ENCODE assay signal across 19 cellular contexts in the genomic region with DNA sequence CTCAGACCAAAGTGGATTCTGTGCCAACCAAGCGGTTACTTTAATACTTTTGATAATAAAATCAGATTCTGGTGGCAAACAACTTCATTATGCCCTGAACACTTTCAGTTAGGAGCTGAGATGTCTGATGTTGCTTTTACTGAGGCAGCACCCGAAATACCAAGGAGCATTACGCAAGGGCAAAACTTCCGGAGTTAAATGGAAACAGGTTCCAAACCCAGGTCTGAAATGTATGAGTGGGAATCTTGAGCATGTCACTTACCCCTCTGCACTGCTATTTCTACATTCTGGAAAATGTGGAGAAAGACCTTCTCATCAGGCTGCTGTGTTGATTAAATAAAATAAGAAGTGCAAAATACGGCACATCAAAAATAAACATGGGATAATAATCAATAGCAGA.
DNase-seq lines count a peak whose midpoint lies in the region; ATAC-seq and TF ChIP-seq lines count a peak whose summit lies in the region.
"Had no signal": no experiment of that assay in that cellular context is flagged by ENCODE, and none has a peak within 500 bp of the region (broad histone marks: within the 10 kb centered on the region; RNA-seq: fewer than 3 reads in every experiment).

No MANE protein-coding gene starts in this region.

- no peak overlapping the region for H2BK5ac ChIP-seq in neuronal stem cell (ENCODE audit: low read length)

- H3K4me1 Mint-ChIP-seq in endodermal cell = peaks cover 6% of the 10 kb centered on the region
- H3K4me1 Mint-ChIP-seq in stimulated activated memory B cell treated with anti-CD40 and anti-IgM and Interleukin-4, amounts not matched to agents 10 μg/mL and 1 μg/mL and 100 μg/mL, for 72 hours = no peaks in the 10 kb centered on the region
- H3K4me1 Mint-ChIP-seq: CD4-positive, CD25-positive, alpha-beta regulatory T cell had no signal

- H3K27me3 Mint-ChIP-seq in endodermal cell (ENCODE audit: insufficient read depth) = no peaks in the 10 kb centered on the region
- no peaks in the 10 kb centered on the region for H3K27me3 Mint-ChIP-seq in stimulated activated memory B cell treated with anti-CD40 and anti-IgM and Interleukin-4, amounts not matched to agents 10 μg/mL and 1 μg/mL and 100 μg/mL, for 72 hours
- H3K27me3 Mint-ChIP-seq: CD4-positive, CD25-positive, alpha-beta regulatory T cell had no signal

- 86 to 97% methylated on average over 2 to 5 of the region's 5 CpGs for WGBS in endodermal cell (ENCODE audit: insufficient coverage in 1 of 2, insufficient read length in 1 of 2), 2 experiments
- WGBS in neuronal stem cell (ENCODE audit: extremely low coverage in 2 of 2, insufficient read length in 2 of 2, insufficient replicate concordance in 1 of 2), 2 donors = no CpG with 5 or more reads among the region's 5 CpGs

- ATAC-seq in Right ventricle myocardium superior (ENCODE audit: poor library complexity) (no peak), GM18861 (IDR thresholded peaks at IDR 0.05; ENCODE audit: unreplicated experiment) (no peak), mucosa of descending colon (no peak)
- ATAC-seq in stimulated activated memory B cell treated with anti-CD40 and anti-IgM and Interleukin-4, amounts not matched to agents 10 μg/mL and 1 μg/mL and 100 μg/mL, for 72 hours = no peak

- H3K4me3 ChIP-seq in cardiac muscle cell = no peak overlapping the region
- H3K4me3 ChIP-seq in endodermal cell (ENCODE audit: low read length) = no peak overlapping the region
- H3K4me3 ChIP-seq in neuronal stem cell (ENCODE audit: low read length in 2 of 2) = no peak overlapping the region
- H3K4me3 ChIP-seq in mucosa of descending colon = no peak overlapping the region
- H3K4me3 ChIP-seq: PC-9 had no signal

- H3K9me3 ChIP-seq in cardiac muscle cell (ENCODE audit: low read depth) (no peaks in the 10 kb centered on the region), endodermal cell (ENCODE audit: control insufficient read depth, low read length) (no peaks in the 10 kb centered on the region), neuronal stem cell (replicated peaks in 1 of 2; ENCODE audit: control insufficient read depth in 2 of 2, insufficient read depth in 1 of 2, low read depth in 1 of 2, low read length in 2 of 2) (peaks cover 0 to 2% of the 10 kb centered on the region in 2 donors), mucosa of descending colon (no peaks in the 10 kb centered on the region)
- H3K9me3 ChIP-seq: SK-N-SH had no signal

- peaks cover 3% of the 10 kb centered on the region for H3K9me3 Mint-ChIP-seq in endodermal cell
- H3K9me3 Mint-ChIP-seq in stimulated activated memory B cell treated with anti-CD40 and anti-IgM and Interleukin-4, amounts not matched to agents 10 μg/mL and 1 μg/mL and 100 μg/mL, for 72 hours = no peaks in the 10 kb centered on the region

- H3K9ac ChIP-seq in endodermal cell (ENCODE audit: extremely low read depth, low read length, poor library complexity, severe bottlenecking) = no peak overlapping the region
- no peak overlapping the region for H3K9ac ChIP-seq in neuronal stem cell (ENCODE audit: low read depth, low read length, poor library complexity)
- H3K9ac ChIP-seq: SK-N-SH had no signal

- no peak overlapping the region for H3K4ac ChIP-seq in neuronal stem cell (ENCODE audit: low read length)

- DNase-seq in cardiac muscle cell (ENCODE audit: low read depth in 1 of 2, low spot score in 1 of 2) (no peak), Right ventricle myocardium superior (no peak), EH (ENCODE audit: low read depth) (peak; percentile 56), endodermal cell (no peak), neuronal stem cell (ENCODE audit: low spot score) (no peak), mucosa of descending colon (no peak)
- DNase-seq: AML-193; Calu3; CD4-positive, CD25-positive, alpha-beta regulatory T cell; Kasumi-1; NCI-H187 treated with DMSO at 0.1 percent for 48 hours; NCI-H2171; NCI-H446 treated with DMSO at 0.1 percent for 48 hours; NCI-H774; PC-9; SK-N-SH had no signal

- H3K36me3 ChIP-seq in cardiac muscle cell = no peaks in the 10 kb centered on the region
- no peaks in the 10 kb centered on the region for H3K36me3 ChIP-seq in endodermal cell (ENCODE audit: control insufficient read depth, insufficient read depth, low read length)
- no peaks in the 10 kb centered on the region for H3K36me3 ChIP-seq in neuronal stem cell (replicated peaks in 1 of 2; ENCODE audit: control insufficient read depth in 2 of 2, insufficient read depth in 2 of 2, low read length in 2 of 2)
- no peaks in the 10 kb centered on the region for H3K36me3 ChIP-seq in mucosa of descending colon (ENCODE audit: low read depth)

- no peak overlapping the region for H2BK15ac ChIP-seq in neuronal stem cell (ENCODE audit: low read length)

- intact Hi-C loops in Right ventricle myocardium superior (cut with DNase I) (no loop called here), mucosa of descending colon (cut with DNase I, micrococcal nuclease) (no loop called here)

- H3K27ac ChIP-seq in cardiac muscle cell = peak overlapping the region; percentile 68
- peak overlapping the region; percentile 83 for H3K27ac ChIP-seq in endodermal cell (ENCODE audit: low read depth, low read length)
- H3K27ac ChIP-seq in neuronal stem cell (replicated peaks; ENCODE audit: low read length) = peak overlapping the region; percentile 32
- H3K27ac ChIP-seq: 22Rv1, PC-9 had no signal

- no peak overlapping the region for H2AK5ac ChIP-seq in neuronal stem cell (ENCODE audit: low read depth, low read length)

- H3K27ac Mint-ChIP-seq in endodermal cell = no peak overlapping the region
- no peak overlapping the region for H3K27ac Mint-ChIP-seq in stimulated activated memory B cell treated with anti-CD40 and anti-IgM and Interleukin-4, amounts not matched to agents 10 μg/mL and 1 μg/mL and 100 μg/mL, for 72 hours
- H3K27ac Mint-ChIP-seq: CD4-positive, CD25-positive, alpha-beta regulatory T cell had no signal

- H2AFZ ChIP-seq in neuronal stem cell (ENCODE audit: low read length) = no peak overlapping the region
- H2AFZ ChIP-seq: PC-9 had no signal

- H4K91ac ChIP-seq in neuronal stem cell (ENCODE audit: low read depth, low read length, poor library complexity) = no peak overlapping the region

- H4K8ac ChIP-seq in neuronal stem cell (ENCODE audit: low read depth, low read length) = no peak overlapping the region

- no peak overlapping the region for H3K23ac ChIP-seq in neuronal stem cell (ENCODE audit: low read depth, low read length, poor library complexity)

- TF ChIP-seq CTCF in cardiac muscle cell (IDR thresholded peaks at IDR 0.05; ENCODE audit: low read depth, low read length) (no peak), endodermal cell (conservative IDR thresholded peaks at IDR 0.05) (no peak), mucosa of descending colon (IDR thresholded peaks at IDR 0.05) (no peak)

- H3K79me1 ChIP-seq in neuronal stem cell (ENCODE audit: low read depth, low read length) = no peaks in the 10 kb centered on the region

- H3K4me2 ChIP-seq in neuronal stem cell (ENCODE audit: insufficient read depth, low read length, poor library complexity, severe bottlenecking) = no peak overlapping the region
- H3K4me2 ChIP-seq: PC-9, SK-N-SH had no signal

- no peak overlapping the region for H2BK120ac ChIP-seq in neuronal stem cell (ENCODE audit: low read depth, low read length)

- H3K27me3 ChIP-seq in cardiac muscle cell (no peaks in the 10 kb centered on the region), endodermal cell (ENCODE audit: control insufficient read depth, insufficient read depth, low read length, poor library complexity, severe bottlenecking) (no peaks in the 10 kb centered on the region), neuronal stem cell (ENCODE audit: control insufficient read depth in 3 of 3, insufficient read depth in 3 of 3, low read depth in 1 of 3, low read length in 3 of 3) (no peaks in the 10 kb centered on the region)

- H3K36me3 Mint-ChIP-seq in endodermal cell (ENCODE audit: low read depth) = peaks cover 1% of the 10 kb centered on the region
- H3K36me3 Mint-ChIP-seq in stimulated activated memory B cell treated with anti-CD40 and anti-IgM and Interleukin-4, amounts not matched to agents 10 μg/mL and 1 μg/mL and 100 μg/mL, for 72 hours = peaks cover 11% of the 10 kb centered on the region
- H3K36me3 Mint-ChIP-seq: CD4-positive, CD25-positive, alpha-beta regulatory T cell had no signal

- H3K4me3 Mint-ChIP-seq in endodermal cell = no peak overlapping the region
- no peak overlapping the region for H3K4me3 Mint-ChIP-seq in stimulated activated memory B cell treated with anti-CD40 and anti-IgM and Interleukin-4, amounts not matched to agents 10 μg/mL and 1 μg/mL and 100 μg/mL, for 72 hours
- H3K4me3 Mint-ChIP-seq: CD4-positive, CD25-positive, alpha-beta regulatory T cell had no signal

- no peak overlapping the region for H2BK12ac ChIP-seq in neuronal stem cell (ENCODE audit: low read length)

- no peak overlapping the region for H3K18ac ChIP-seq in neuronal stem cell (ENCODE audit: low read length)

- H3K14ac ChIP-seq in neuronal stem cell (ENCODE audit: low read length) = no peak overlapping the region

- peaks cover 14% of the 10 kb centered on the region for H3K4me1 ChIP-seq in cardiac muscle cell (ENCODE audit: low read depth)
- H3K4me1 ChIP-seq in endodermal cell (ENCODE audit: control insufficient read depth, insufficient read depth, low read length) = no peaks in the 10 kb centered on the region
- H3K4me1 ChIP-seq in neuronal stem cell (ENCODE audit: control insufficient read depth in 2 of 2, insufficient read depth in 1 of 2, low read depth in 1 of 2, low read length in 2 of 2) = peaks cover 11 to 12% of the 10 kb centered on the region in 2 donors
- no peaks in the 10 kb centered on the region for H3K4me1 ChIP-seq in mucosa of descending colon (ENCODE audit: low read depth)

Comparison
In these comparisons a context has a peak if more than half of its experiments do, and no peak if none do; other contexts are left out.
1. H3K27ac ChIP-seq: peak in every context shown above with its lines; median percentile 83 in endodermal cell; 68 in cardiac muscle cell; 32 in neuronal stem cell.